In genomic region chr12:128797119-128798118, GRCh38 we compare ENCODE assay signal across 8 cellular contexts. TPM values are rescaled to one million over a fixed set of nuclear protein-coding genes. Genes with fewer than 3 reads are reported as not detected.
DNase-seq lines count a peak whose midpoint lies in the region; ATAC-seq and TF ChIP-seq lines count a peak whose summit lies in the region.

No MANE protein-coding gene starts in this region.

- H3K9me3 Mint-ChIP-seq in activated B cell treated with CpG ODN at 0.5 μM for 24 hours, result no peaks in the 10 kb centered on the region
- peaks cover 1% of the 10 kb centered on the region for H3K9me3 Mint-ChIP-seq in nephron progenitor cell

- TF ChIP-seq CTCF in activated B cell treated with CpG ODN at 0.5 μM for 24 hours (IDR thresholded peaks at IDR 0.05), result no peak
- no peak for TF ChIP-seq CTCF in nephron progenitor cell (IDR thresholded peaks at IDR 0.05)

- peaks cover 93% of the 10 kb centered on the region for H3K4me1 Mint-ChIP-seq in activated B cell treated with CpG ODN at 0.5 μM for 24 hours
- H3K4me1 Mint-ChIP-seq in nephron progenitor cell, result peaks cover 87% of the 10 kb centered on the region

- POLR2A ChIA-PET in activated B cell treated with CpG ODN at 0.5 μM for 24 hours (lab: Charles Lee), result interaction anchor here (1.6 to 7.3 kb wide), 7 partner anchors 9 to 33 kb away, joined by 7 to 86 read pairs (median 56); partner anchors contain the start of gene SLC15A4

- H3K36me3 Mint-ChIP-seq in activated B cell treated with CpG ODN at 0.5 μM for 24 hours (ENCODE audit: low read depth) (peaks cover 88% of the 10 kb centered on the region), nephron progenitor cell (ENCODE audit: low read depth) (peaks cover 96% of the 10 kb centered on the region)

- H3K27me3 Mint-ChIP-seq in activated B cell treated with CpG ODN at 0.5 μM for 24 hours, result no peaks in the 10 kb centered on the region
- H3K27me3 Mint-ChIP-seq in nephron progenitor cell (ENCODE audit: low read depth, poor library complexity), result no peaks in the 10 kb centered on the region

- H3K27ac Mint-ChIP-seq in activated B cell treated with CpG ODN at 0.5 μM for 24 hours, result peak overlapping the region; percentile 94
- H3K27ac Mint-ChIP-seq in nephron progenitor cell, result peak overlapping the region; percentile 80

- H3K4me3 Mint-ChIP-seq in activated B cell treated with CpG ODN at 0.5 μM for 24 hours (peak overlapping the region; percentile 77), nephron progenitor cell (peak overlapping the region; percentile 8)

- CTCF ChIA-PET in activated B cell treated with CpG ODN at 0.5 μM for 24 hours (lab: Charles Lee), result interaction anchor here (0.5 to 4.3 kb wide), 9 partner anchors 12 to 1112 kb away, joined by 3 to 32 read pairs (median 8); partner anchors contain the start of gene SLC15A4

- no peak for DNase-seq in activated B cell treated with CpG ODN at 0.5 μM for 24 hours
- no peak for DNase-seq in nephron progenitor cell
- no peak for DNase-seq in activated CD4-positive, CD25-positive, alpha-beta regulatory T cell (lab: John Stamatoyannopoulos, UW)
- no peak for DNase-seq in islet precursor cell
- DNase-seq in SHP77 treated with DMSO at 0.1 percent for 48 hours (lab: John Stamatoyannopoulos, UW), result no peak
- no peak for DNase-seq in NCI-H1105 treated with DMSO at 0.1 percent for 48 hours (lab: John Stamatoyannopoulos, UW)

- ATAC-seq in GM18909 (IDR thresholded peaks at IDR 0.05; ENCODE audit: poor library complexity, unreplicated experiment) (peak; percentile 49), HG02870 (IDR thresholded peaks at IDR 0.05; ENCODE audit: unreplicated experiment) (peak; percentile 60), activated B cell treated with CpG ODN at 0.5 μM for 24 hours (ENCODE audit: low read depth) (peak; percentile 67)

- intact Hi-C loops in activated B cell treated with CpG ODN at 0.5 μM for 24 hours (cut with micrococcal nuclease), result loop anchor here (1.0 to 5.0 kb wide), 3 partner anchors 13 to 155 kb away; no protein-coding TSS in a partner anchor

RNA-seq across cellular contexts. Expression of gene SLC15A4, which starts 26.3 kb away (rescaled TPM):
- total RNA-seq in activated B cell treated with CpG ODN at 0.5 μM for 24 hours, result 48.5 and 54.0 TPM in 2 replicates

RNA-seq across cellular contexts. Expression of gene GLT1D1, which starts 55.9 kb away (rescaled TPM):
- total RNA-seq in activated B cell treated with CpG ODN at 0.5 μM for 24 hours, result not detected in 2 replicates
